In the genomic region with DNA sequence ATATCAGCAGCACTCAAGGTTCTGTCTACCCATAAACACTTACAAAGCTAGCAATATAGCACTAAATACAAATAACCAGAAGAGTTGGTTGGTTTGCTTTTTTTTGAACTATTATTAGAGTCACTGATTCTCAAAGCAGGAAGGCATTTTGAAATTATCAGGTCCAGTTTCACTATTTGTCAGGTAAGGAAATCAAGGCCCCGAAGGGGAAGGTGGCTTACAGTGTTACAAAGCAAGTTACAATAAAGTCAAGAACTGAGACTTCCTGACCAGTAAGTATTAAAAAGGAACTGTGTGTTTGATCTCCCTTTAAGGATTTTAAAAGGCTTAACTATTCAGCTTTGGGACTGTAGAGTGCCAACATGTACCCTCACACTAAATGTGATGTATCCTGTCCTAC, we compare ENCODE assay signal across 9 cellular contexts. TPM values are rescaled to one million over a fixed set of nuclear protein-coding genes. Genes with fewer than 3 reads are reported as not detected.
DNase-seq lines count a peak whose midpoint lies in the region; ATAC-seq and TF ChIP-seq lines count a peak whose summit lies in the region.
"Had no signal": no experiment of that assay in that cellular context is flagged by ENCODE, and none has a peak within 500 bp of the region (broad histone marks: within the 10 kb centered on the region; RNA-seq: fewer than 3 reads in every experiment).

No MANE protein-coding gene starts in this region.

- H3K9me3 Mint-ChIP-seq in effector memory CD8-positive, alpha-beta T cell: no peaks in the 10 kb centered on the region

- no peaks in the 10 kb centered on the region for H3K27me3 Mint-ChIP-seq in effector memory CD8-positive, alpha-beta T cell

- intact Hi-C loops in adrenal gland (cut with DNase I) (no loop called here), heart left ventricle (cut with DNase I) (no loop called here)

- 74 to 86% (median 82%) methylated on average over 1 of the region's 1 CpG for WGBS in adrenal gland, 4 donors
- 65 to 84% (median 75%) methylated on average over 1 of the region's 1 CpG for WGBS in heart left ventricle, 4 donors

- H3K27me3 ChIP-seq in adrenal gland: no peaks in the 10 kb centered on the region
- H3K27me3 ChIP-seq in heart left ventricle: no peaks in the 10 kb centered on the region

- H3K4me1 ChIP-seq in adrenal gland (replicated peaks in 1 of 2): peaks cover 3 to 10% of the 10 kb centered on the region in 2 donors
- peaks cover 3 to 36% (median 19%) of the 10 kb centered on the region in 12 donors for H3K4me1 ChIP-seq in heart left ventricle

- no peak for DNase-seq in effector memory CD8-positive, alpha-beta T cell
- no peak for DNase-seq in foreskin fibroblast
- DNase-seq in NCI-H748 (lab: John Stamatoyannopoulos, UW; ENCODE audit: unreplicated experiment): no peak
- no peak for DNase-seq in adrenal gland
- DNase-seq in heart left ventricle: no peak
- DNase-seq: effector memory CD4-positive, alpha-beta T cell had no signal

- H3K4me3 ChIP-seq in foreskin fibroblast (ENCODE audit: low read depth in 1 of 2, low read length in 2 of 2) (no peak overlapping the region), adrenal gland (no peak overlapping the region), heart left ventricle (no peak overlapping the region)

- H3K27ac Mint-ChIP-seq in effector memory CD8-positive, alpha-beta T cell: peak overlapping the region; percentile 35 to 39

- ATAC-seq in GM18505 (IDR thresholded peaks at IDR 0.05; ENCODE audit: unreplicated experiment) (peak; percentile 61), GM21367 (IDR thresholded peaks at IDR 0.05; ENCODE audit: unreplicated experiment) (peak; percentile 60), HG03354 (IDR thresholded peaks at IDR 0.05; ENCODE audit: poor library complexity, severe bottlenecking, unreplicated experiment) (peak; percentile 69), heart left ventricle (no peak)
- ATAC-seq in effector memory CD8-positive, alpha-beta T cell (replicated peaks): no peak

- H3K4me1 Mint-ChIP-seq in effector memory CD8-positive, alpha-beta T cell (ENCODE audit: low read depth in 2 of 2): peaks cover 3 to 8% of the 10 kb centered on the region in 2 donors

- peak; percentile 37 for TF ChIP-seq POLR2A in GM18505 (IDR thresholded peaks at IDR 0.05; ENCODE audit: borderline replicate concordance, extremely low read depth, insufficient read depth, insufficient read length)
- no peak for TF ChIP-seq POLR2A in adrenal gland (IDR thresholded peaks at IDR 0.05)
- TF ChIP-seq POLR2A in heart left ventricle (IDR thresholded peaks at IDR 0.05): no peak

- H3K27ac ChIP-seq in adrenal gland: no peak overlapping the region
- peak overlapping the region in 4 of 12 donors; percentile 5 to 31 (median 28) for H3K27ac ChIP-seq in heart left ventricle

- peaks cover 49% of the 10 kb centered on the region for H3K36me3 Mint-ChIP-seq in effector memory CD8-positive, alpha-beta T cell (ENCODE audit: insufficient read depth)

- TF ChIP-seq CTCF in foreskin fibroblast (IDR thresholded peaks at IDR 0.05; ENCODE audit: low read depth, low read length): no peak
- TF ChIP-seq CTCF in adrenal gland (IDR thresholded peaks at IDR 0.05): no peak
- TF ChIP-seq CTCF in heart left ventricle (IDR thresholded peaks at IDR 0.05): no peak

- no peak overlapping the region for H3K4me3 Mint-ChIP-seq in effector memory CD8-positive, alpha-beta T cell

- H3K9me3 ChIP-seq in adrenal gland (replicated peaks in 1 of 3) (no peaks in the 10 kb centered on the region), heart left ventricle (no peaks in the 10 kb centered on the region)

- H3K36me3 ChIP-seq in adrenal gland (replicated peaks in 1 of 2): peaks cover 0 to 29% of the 10 kb centered on the region in 2 donors
- H3K36me3 ChIP-seq in heart left ventricle: peaks cover 0 to 55% (median 48%) of the 10 kb centered on the region in 9 donors

RNA-seq across cellular contexts. Expression of gene C5orf15, which starts 10.8 kb away (rescaled TPM):
- total RNA-seq in adrenal gland (10 to 100 TPM; 31.9 to 90.1 (median 53.7) TPM), heart left ventricle (10 to 100 TPM; 30.9 to 68.6 (median 37.1) TPM)
- polyA plus RNA-seq in adrenal gland (10 to 100 TPM; 16.7 to 62.6 (median 21.2) TPM), heart left ventricle (10 to 100 TPM; 15.8 to 35.8 TPM)

RNA-seq across cellular contexts. Expression of gene VDAC1, which starts 47.2 kb away (rescaled TPM):
- 100 to 1,000 TPM; 101 to 237 (median 136) TPM for total RNA-seq in adrenal gland
- polyA plus RNA-seq in adrenal gland: 100 to 1,000 TPM in 2 of 3 donors, 10 to 100 TPM in 1; 66.0 to 476 (median 121) TPM
- 100 to 1,000 TPM; 379 to 596 (median 548) TPM for total RNA-seq in heart left ventricle
- polyA plus RNA-seq in heart left ventricle: 100 to 1,000 TPM; 421 to 430 TPM

Comparison
In these comparisons a context has a peak if more than half of its experiments do, and no peak if none do; other contexts are left out.
1. ATAC-seq: peak in GM18505 (single experiment), GM21367 (single experiment) and HG03354 (single experiment); none in effector memory CD8-positive, alpha-beta T cell (single experiment) and heart left ventricle (0 of 4).